8 cellular contexts compared by ENCODE assay signal in genomic region chr1:104919188-104919587, GRCh38.
"Had no signal": no experiment of that assay in that cellular context is flagged by ENCODE, and none has a peak within 500 bp of the region (broad histone marks: within the 10 kb centered on the region; RNA-seq: fewer than 3 reads in every experiment).

No MANE protein-coding gene starts in this region.

- H2AFZ ChIP-seq: GM23338 had no signal

- H3K27ac ChIP-seq: HL-60 had no signal

- H3K4me3 ChIP-seq: GM23338 had no signal

- H3K4me2 ChIP-seq: GM23338 had no signal

- ATAC-seq: GM23338, HepG2 had no signal

- DNase-seq: H9, HCEC 1CT, KBM-7 had no signal

- FAIRE-seq: H1, H54, HepG2 had no signal
